ENCODE assay signal across 8 cellular contexts in the genomic region with DNA sequence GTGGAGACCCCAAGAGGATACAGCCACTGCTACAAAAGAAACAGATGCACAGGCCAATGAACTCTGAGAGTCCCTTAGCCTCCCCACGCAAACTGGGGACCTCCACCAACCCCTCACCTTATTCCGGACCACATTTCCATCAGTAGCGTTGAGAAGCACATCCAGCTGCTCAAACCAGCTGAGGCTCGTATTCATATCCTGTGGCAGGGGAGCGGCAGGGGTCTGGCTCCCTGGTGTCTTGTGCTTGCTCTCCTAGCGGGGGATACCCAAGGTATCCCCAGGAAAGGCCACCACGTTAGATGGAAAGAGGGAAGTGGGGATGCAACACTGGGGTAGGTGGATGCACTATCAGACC. TPM values are rescaled to one million over a fixed set of nuclear protein-coding genes. Genes with fewer than 3 reads are reported as not detected.
DNase-seq lines count a peak whose midpoint lies in the region; ATAC-seq and TF ChIP-seq lines count a peak whose summit lies in the region.

No MANE protein-coding gene starts in this region.

- peaks cover 12% of the 10 kb centered on the region for H3K4me1 ChIP-seq in effector memory CD4-positive, alpha-beta T cell (ENCODE audit: control insufficient read depth, insufficient read depth, low read length, poor library complexity, severe bottlenecking)

- no peaks in the 10 kb centered on the region for H3K36me3 ChIP-seq in effector memory CD4-positive, alpha-beta T cell (ENCODE audit: control insufficient read depth, insufficient read depth, low read length)
- no peaks in the 10 kb centered on the region for H3K36me3 ChIP-seq in neural cell (ENCODE audit: insufficient read depth, low read length)

- no peak for TF ChIP-seq RAD21 in neural cell (conservative IDR thresholded peaks at IDR 0.05)

- no peaks in the 10 kb centered on the region for H3K79me2 ChIP-seq in neural cell (replicated peaks; ENCODE audit: insufficient read depth, low read length)

- H3K9me3 ChIP-seq in effector memory CD4-positive, alpha-beta T cell (ENCODE audit: control insufficient read depth, low read length) = no peaks in the 10 kb centered on the region
- H3K9me3 ChIP-seq in neural cell (ENCODE audit: low read length) = no peaks in the 10 kb centered on the region

- peaks cover 31% of the 10 kb centered on the region for H3K4me1 Mint-ChIP-seq in T-helper 1 cell treated with Interleukin-12 subunit alpha and Interleukin-12 subunit beta and Interleukin-4 antibody, amounts not matched to agents 30 μg/mL and 1 μg/mL, for 36 hours (ENCODE audit: low read depth)

- DNase-seq in T-helper 1 cell = no peak
- no peak for DNase-seq in NB4 (ENCODE audit: low read depth)
- DNase-seq in effector memory CD4-positive, alpha-beta T cell = no peak
- DNase-seq in activated CD8-positive, alpha-beta memory T cell treated with anti-CD3 and anti-CD28 coated beads, Interleukin-2, amount 50 U/mL, for 48 hours = no peak
- no peak for DNase-seq in NCI-H446 (lab: John Stamatoyannopoulos, UW)

- TF ChIP-seq CTCF in NB4 (IDR thresholded peaks at IDR 0.05; ENCODE audit: low read depth, low read length) = no peak
- TF ChIP-seq CTCF in neural cell (IDR thresholded peaks at IDR 0.05; ENCODE audit: poor library complexity, severe bottlenecking) = no peak

- peak overlapping the region; percentile 29 for H2AFZ ChIP-seq in neural cell (ENCODE audit: low read depth, low read length)

- H3K4me3 Mint-ChIP-seq in T-helper 1 cell treated with Interleukin-12 subunit alpha and Interleukin-12 subunit beta and Interleukin-4 antibody, amounts not matched to agents 30 μg/mL and 1 μg/mL, for 36 hours = peak overlapping the region; percentile 92

- no peaks in the 10 kb centered on the region for H3K36me3 Mint-ChIP-seq in T-helper 1 cell treated with Interleukin-12 subunit alpha and Interleukin-12 subunit beta and Interleukin-4 antibody, amounts not matched to agents 30 μg/mL and 1 μg/mL, for 36 hours (ENCODE audit: low read depth)

- H3K27me3 ChIP-seq in effector memory CD4-positive, alpha-beta T cell (replicated peaks; ENCODE audit: control insufficient read depth, insufficient read depth, low read length, poor library complexity, severe bottlenecking) = no peaks in the 10 kb centered on the region
- H3K27me3 ChIP-seq in neural cell (ENCODE audit: insufficient read depth, low read depth, low read length) = no peaks in the 10 kb centered on the region

- peak overlapping the region; percentile 65 for H3K4me2 ChIP-seq in neural cell (ENCODE audit: low read length)

- H3K9ac ChIP-seq in neural cell (ENCODE audit: low read length) = peak overlapping the region; percentile 51

- no peaks in the 10 kb centered on the region for H3K9me2 ChIP-seq in neural cell (ENCODE audit: insufficient read depth, low read length)

- no peaks in the 10 kb centered on the region for H3K9me3 Mint-ChIP-seq in T-helper 1 cell treated with Interleukin-12 subunit alpha and Interleukin-12 subunit beta and Interleukin-4 antibody, amounts not matched to agents 30 μg/mL and 1 μg/mL, for 36 hours

- no peaks in the 10 kb centered on the region for H3K27me3 Mint-ChIP-seq in T-helper 1 cell treated with Interleukin-12 subunit alpha and Interleukin-12 subunit beta and Interleukin-4 antibody, amounts not matched to agents 30 μg/mL and 1 μg/mL, for 36 hours (ENCODE audit: low read depth)

- no peaks in the 10 kb centered on the region for H4K20me1 ChIP-seq in neural cell (ENCODE audit: insufficient read depth)

- H3K27ac ChIP-seq in effector memory CD4-positive, alpha-beta T cell (ENCODE audit: insufficient read depth, low read length, poor library complexity, severe bottlenecking) = peak overlapping the region; percentile 59
- no peak overlapping the region for H3K27ac ChIP-seq in neural cell (ENCODE audit: low read length)

- H3K4me3 ChIP-seq in NB4 (ENCODE audit: low read depth, low read length) (peak overlapping the region; percentile 95), neural cell (ENCODE audit: low read length) (peak overlapping the region; percentile 80)
- H3K4me3 ChIP-seq in effector memory CD4-positive, alpha-beta T cell (ENCODE audit: insufficient read depth, low read depth, low read length, poor library complexity, severe bottlenecking) = peak overlapping the region; percentile 75

- no peak for ATAC-seq in GM21423 (IDR thresholded peaks at IDR 0.05; ENCODE audit: unreplicated experiment)

- peak overlapping the region; percentile 88 for H3K27ac Mint-ChIP-seq in T-helper 1 cell treated with Interleukin-12 subunit alpha and Interleukin-12 subunit beta and Interleukin-4 antibody, amounts not matched to agents 30 μg/mL and 1 μg/mL, for 36 hours

- H3F3A ChIP-seq in neural cell (ENCODE audit: insufficient read depth, low read length, poor library complexity, severe bottlenecking) = no peaks in the 10 kb centered on the region

- no peak for TF ChIP-seq EP300 in neural cell (conservative IDR thresholded peaks at IDR 0.05; ENCODE audit: poor library complexity, severe bottlenecking)

- no peak for TF ChIP-seq POLR2A in NB4 (IDR thresholded peaks at IDR 0.05; ENCODE audit: extremely low read depth, insufficient read length)

TF ChIP-seq in neural cell, 6 proteins besides CTCF, POLR2A, EP300 and RAD21:
- TF ChIP-seq EZH2 (IDR thresholded peaks at IDR 0.05; ENCODE audit: borderline replicate concordance, insufficient read depth, low read length, poor library complexity, severe bottlenecking) = no peak
- TF ChIP-seq TAF1 (IDR thresholded peaks at IDR 0.05; ENCODE audit: low read depth) = peak; percentile 1
- TF ChIP-seq, protein P1, sequence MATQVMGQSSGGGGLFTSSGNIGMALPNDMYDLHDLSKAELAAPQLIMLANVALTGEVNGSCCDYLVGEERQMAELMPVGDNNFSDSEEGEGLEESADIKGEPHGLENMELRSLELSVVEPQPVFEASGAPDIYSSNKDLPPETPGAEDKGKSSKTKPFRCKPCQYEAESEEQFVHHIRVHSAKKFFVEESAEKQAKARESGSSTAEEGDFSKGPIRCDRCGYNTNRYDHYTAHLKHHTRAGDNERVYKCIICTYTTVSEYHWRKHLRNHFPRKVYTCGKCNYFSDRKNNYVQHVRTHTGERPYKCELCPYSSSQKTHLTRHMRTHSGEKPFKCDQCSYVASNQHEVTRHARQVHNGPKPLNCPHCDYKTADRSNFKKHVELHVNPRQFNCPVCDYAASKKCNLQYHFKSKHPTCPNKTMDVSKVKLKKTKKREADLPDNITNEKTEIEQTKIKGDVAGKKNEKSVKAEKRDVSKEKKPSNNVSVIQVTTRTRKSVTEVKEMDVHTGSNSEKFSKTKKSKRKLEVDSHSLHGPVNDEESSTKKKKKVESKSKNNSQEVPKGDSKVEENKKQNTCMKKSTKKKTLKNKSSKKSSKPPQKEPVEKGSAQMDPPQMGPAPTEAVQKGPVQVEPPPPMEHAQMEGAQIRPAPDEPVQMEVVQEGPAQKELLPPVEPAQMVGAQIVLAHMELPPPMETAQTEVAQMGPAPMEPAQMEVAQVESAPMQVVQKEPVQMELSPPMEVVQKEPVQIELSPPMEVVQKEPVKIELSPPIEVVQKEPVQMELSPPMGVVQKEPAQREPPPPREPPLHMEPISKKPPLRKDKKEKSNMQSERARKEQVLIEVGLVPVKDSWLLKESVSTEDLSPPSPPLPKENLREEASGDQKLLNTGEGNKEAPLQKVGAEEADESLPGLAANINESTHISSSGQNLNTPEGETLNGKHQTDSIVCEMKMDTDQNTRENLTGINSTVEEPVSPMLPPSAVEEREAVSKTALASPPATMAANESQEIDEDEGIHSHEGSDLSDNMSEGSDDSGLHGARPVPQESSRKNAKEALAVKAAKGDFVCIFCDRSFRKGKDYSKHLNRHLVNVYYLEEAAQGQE (IDR thresholded peaks at IDR 0.05; ENCODE audit: borderline replicate concordance) = no peak
- TF ChIP-seq MXI1 (conservative IDR thresholded peaks at IDR 0.05; ENCODE audit: poor library complexity, severe bottlenecking) = no peak
- TF ChIP-seq POLR2AphosphoS5 (IDR thresholded peaks at IDR 0.05) = no peak
- TF ChIP-seq SMC3 (conservative IDR thresholded peaks at IDR 0.05; ENCODE audit: poor library complexity) = no peak

RNA-seq across cellular contexts. Expression of a gene that starts 0.5 kb away (rescaled TPM):
- polyA plus RNA-seq in neural cell = 3.5 and 4.9 TPM in 2 replicates
- 1.5 and 2.2 TPM in 2 replicates for polyA minus RNA-seq in neural cell

RNA-seq across cellular contexts. Expression of a gene that starts 0.7 kb away (rescaled TPM):
- polyA plus RNA-seq in neural cell = 0.90 and 1.4 TPM in 2 replicates
- 2.5 and 3.9 TPM in 2 replicates for polyA minus RNA-seq in neural cell

RNA-seq across cellular contexts. Expression of a gene that starts 8.4 kb away (rescaled TPM):
- 0.50 and 0.51 TPM in 2 replicates for polyA plus RNA-seq in neural cell
- 0.35 and 0.49 TPM in 2 replicates for polyA minus RNA-seq in neural cell

RNA-seq across cellular contexts. Expression of a gene that starts 22.3 kb away (rescaled TPM):
- polyA plus RNA-seq in neural cell = 239 and 304 TPM in 2 replicates
- 75.4 and 84.0 TPM in 2 replicates for polyA minus RNA-seq in neural cell

RNA-seq across cellular contexts. Expression of a gene that starts 51.2 kb away (rescaled TPM):
- polyA plus RNA-seq in neural cell = 149 and 170 TPM in 2 replicates
- 52.0 and 55.5 TPM in 2 replicates for polyA minus RNA-seq in neural cell
